ENCODE assay signal across 11 cellular contexts in genomic region chr1:173355281-173356031, GRCh38.
DNase-seq lines count a peak whose midpoint lies in the region; ATAC-seq, FAIRE-seq and TF ChIP-seq lines count a peak whose summit lies in the region.
"Had no signal": no experiment of that assay in that cellular context is flagged by ENCODE, and none has a peak within 500 bp of the region (broad histone marks: within the 10 kb centered on the region; RNA-seq: fewer than 3 reads in every experiment).

No MANE protein-coding gene starts in this region.

- H3K9me3 ChIP-seq in endothelial cell of umbilical vein (replicated peaks; ENCODE audit: control insufficient read depth, insufficient read depth, low read length) (no peaks in the 10 kb centered on the region), esophagus squamous epithelium (peaks cover 0 to 12% (median 11%) of the 10 kb centered on the region in 3 donors)

- CTCF ChIA-PET in endothelial cell of umbilical vein (lab: Charles Lee), result no interaction called here

- no peak for TF ChIP-seq POLR2A in endothelial cell of umbilical vein (IDR thresholded peaks at IDR 0.05; ENCODE audit: low read depth, low read length)
- TF ChIP-seq POLR2A in esophagus squamous epithelium (IDR thresholded peaks at IDR 0.05), result no peak

- dilution Hi-C loops in endothelial cell of umbilical vein (cut with MboI; ENCODE audit: extremely low pct_ligation_motif_present, low sequenced_read_pairs), result no loop called here

- 58 to 62% methylated on average over 5 of the region's 5 CpGs for WGBS in esophagus squamous epithelium, 2 donors

- in situ Hi-C loops in GM13977 (cut with MboI; ENCODE audit: low pct_unique_long_range_greater_than_20kb, low sequenced_read_pairs, unreplicated experiment), result loop anchor here (10.0 kb wide), 1 partner anchor 49 kb away; no protein-coding TSS in a partner anchor

- POLR2A ChIA-PET in endothelial cell of umbilical vein (lab: Charles Lee), result no interaction called here

- H3K9ac ChIP-seq in endothelial cell of umbilical vein (replicated peaks; ENCODE audit: extremely low read depth, insufficient read depth, low read length), result no peak overlapping the region

- no TSS peak for BruUV-seq in endothelial cell of umbilical vein (replicated peaks; lab: Mats Ljungman, UMichigan)

- H3K27ac ChIP-seq in endothelial cell of umbilical vein (ENCODE audit: insufficient read depth, low read depth, low read length) (no peak overlapping the region), esophagus squamous epithelium (no peak overlapping the region)

- no peak overlapping the region for H3K4me2 ChIP-seq in endothelial cell of umbilical vein (ENCODE audit: insufficient read depth, low read length)

- no peak overlapping the region for H3K27ac Mint-ChIP-seq in activated T-helper 1 cell treated with anti-CD3 and anti-CD28 coated beads, Interleukin-12 subunit alpha, Interleukin-12 subunit beta, Interleukin-2, Interleukin-4 antibody, amounts not matched to agents 30 ng/mL and 10 ng/mL and 1 ng/mL, durations not matched to agents 14 hours and 24 hours and 36 hours
- H3K27ac Mint-ChIP-seq: dendritic cell treated with granulocyte-macrophage colony-stimulating factor and Interleukin-4, amounts not matched to agents 40 ng/mL and 50 ng/mL, for 4 days had no signal

- H3K36me3 Mint-ChIP-seq in activated T-helper 1 cell treated with anti-CD3 and anti-CD28 coated beads, Interleukin-12 subunit alpha, Interleukin-12 subunit beta, Interleukin-2, Interleukin-4 antibody, amounts not matched to agents 30 ng/mL and 10 ng/mL and 1 ng/mL, durations not matched to agents 14 hours and 24 hours and 36 hours (ENCODE audit: low read depth), result no peaks in the 10 kb centered on the region

- H3K4me1 ChIP-seq in endothelial cell of umbilical vein (ENCODE audit: control insufficient read depth, extremely low read depth, insufficient read depth, low read length), result no peaks in the 10 kb centered on the region
- H3K4me1 ChIP-seq in esophagus squamous epithelium, result no peaks in the 10 kb centered on the region

- H3K4me3 Mint-ChIP-seq in activated T-helper 1 cell treated with anti-CD3 and anti-CD28 coated beads, Interleukin-12 subunit alpha, Interleukin-12 subunit beta, Interleukin-2, Interleukin-4 antibody, amounts not matched to agents 30 ng/mL and 10 ng/mL and 1 ng/mL, durations not matched to agents 14 hours and 24 hours and 36 hours, result no peak overlapping the region
- H3K4me3 Mint-ChIP-seq: dendritic cell treated with granulocyte-macrophage colony-stimulating factor and Interleukin-4, amounts not matched to agents 40 ng/mL and 50 ng/mL, for 4 days had no signal

- ATAC-seq in GM21381 (IDR thresholded peaks at IDR 0.05; ENCODE audit: unreplicated experiment) (peak; percentile 59), HG03439 (IDR thresholded peaks at IDR 0.05; ENCODE audit: unreplicated experiment) (peak; percentile 69)

- H2AFZ ChIP-seq in endothelial cell of umbilical vein (ENCODE audit: low read depth, low read length), result no peak overlapping the region

- H3K4me1 Mint-ChIP-seq in activated T-helper 1 cell treated with anti-CD3 and anti-CD28 coated beads, Interleukin-12 subunit alpha, Interleukin-12 subunit beta, Interleukin-2, Interleukin-4 antibody, amounts not matched to agents 30 ng/mL and 10 ng/mL and 1 ng/mL, durations not matched to agents 14 hours and 24 hours and 36 hours (ENCODE audit: low read depth), result peaks cover 12% of the 10 kb centered on the region

- H3K4me3 ChIP-seq in endothelial cell of umbilical vein (replicated peaks in 1 of 3; ENCODE audit: insufficient read depth in 1 of 3, low read depth in 1 of 3, low read length in 3 of 3) (no peak overlapping the region), foreskin fibroblast (ENCODE audit: low read depth in 1 of 2, low read length in 2 of 2) (no peak overlapping the region), esophagus squamous epithelium (no peak overlapping the region)

- intact Hi-C loops in endothelial cell of umbilical vein (cut with micrococcal nuclease) (no loop called here), esophagus squamous epithelium (cut with DNase I) (no loop called here)
- intact Hi-C loops in activated T-helper 1 cell treated with anti-CD3 and anti-CD28 coated beads, Interleukin-12 subunit alpha, Interleukin-12 subunit beta, Interleukin-2, Interleukin-4 antibody, amounts not matched to agents 30 ng/mL and 10 ng/mL and 1 ng/mL, durations not matched to agents 14 hours and 24 hours and 36 hours (cut with micrococcal nuclease), result no loop called here

- H3K36me3 ChIP-seq in endothelial cell of umbilical vein (ENCODE audit: control insufficient read depth in 2 of 2, extremely low read depth in 1 of 2, insufficient read depth in 2 of 2, low read length in 2 of 2), result no peaks in the 10 kb centered on the region
- no peaks in the 10 kb centered on the region for H3K36me3 ChIP-seq in esophagus squamous epithelium

- H3K9me1 ChIP-seq in endothelial cell of umbilical vein (replicated peaks; ENCODE audit: control insufficient read depth, extremely low read depth, insufficient read depth, low read length), result no peaks in the 10 kb centered on the region

- peak; percentile 24 for DNase-seq in GM13977 (ENCODE audit: low spot score)
- no peak for DNase-seq in endothelial cell of umbilical vein (ENCODE audit: low read depth, low spot score)
- no peak for DNase-seq in foreskin fibroblast
- DNase-seq in effector CD8-positive, alpha-beta T cell (lab: John Stamatoyannopoulos, UW), result no peak
- no peak for DNase-seq in esophagus squamous epithelium (lab: John Stamatoyannopoulos, UW)
- DNase-seq in activated T-helper 1 cell treated with anti-CD3 and anti-CD28 coated beads, Interleukin-12 subunit alpha, Interleukin-12 subunit beta, Interleukin-2, Interleukin-4 antibody, amounts not matched to agents 30 ng/mL and 10 ng/mL and 1 ng/mL, durations not matched to agents 14 hours and 24 hours and 36 hours (ENCODE audit: low spot score), result no peak
- DNase-seq: NCI-H1417, Right ventricle myocardium superior had no signal

- no peak for TF ChIP-seq CTCF in GM13977 (IDR thresholded peaks at IDR 0.05; ENCODE audit: extremely low read depth, insufficient read depth, missing control alignments)
- TF ChIP-seq CTCF in endothelial cell of umbilical vein (IDR thresholded peaks at IDR 0.05; ENCODE audit: extremely low read depth in 1 of 2, insufficient read depth in 1 of 2, low read depth in 1 of 2, low read length in 2 of 2), result no peak
- no peak for TF ChIP-seq CTCF in foreskin fibroblast (IDR thresholded peaks at IDR 0.05; ENCODE audit: low read depth, low read length)
- no peak for TF ChIP-seq CTCF in esophagus squamous epithelium (IDR thresholded peaks at IDR 0.05)

- H3K27me3 ChIP-seq in endothelial cell of umbilical vein (ENCODE audit: control insufficient read depth in 2 of 2, insufficient read depth in 2 of 2, low read length in 2 of 2), result no peaks in the 10 kb centered on the region
- no peaks in the 10 kb centered on the region for H3K27me3 ChIP-seq in esophagus squamous epithelium

- no peaks in the 10 kb centered on the region for H3K27me3 Mint-ChIP-seq in activated T-helper 1 cell treated with anti-CD3 and anti-CD28 coated beads, Interleukin-12 subunit alpha, Interleukin-12 subunit beta, Interleukin-2, Interleukin-4 antibody, amounts not matched to agents 30 ng/mL and 10 ng/mL and 1 ng/mL, durations not matched to agents 14 hours and 24 hours and 36 hours (ENCODE audit: insufficient read depth)
- H3K27me3 Mint-ChIP-seq: dendritic cell treated with granulocyte-macrophage colony-stimulating factor and Interleukin-4, amounts not matched to agents 40 ng/mL and 50 ng/mL, for 4 days had no signal

- H3K79me2 ChIP-seq in endothelial cell of umbilical vein (ENCODE audit: control insufficient read depth, insufficient read depth, low read length), result no peaks in the 10 kb centered on the region

- peak; percentile 21 for FAIRE-seq in endothelial cell of umbilical vein (lab: Jason Lieb, UNC)

- peaks cover 26% of the 10 kb centered on the region for H3K9me3 Mint-ChIP-seq in activated T-helper 1 cell treated with anti-CD3 and anti-CD28 coated beads, Interleukin-12 subunit alpha, Interleukin-12 subunit beta, Interleukin-2, Interleukin-4 antibody, amounts not matched to agents 30 ng/mL and 10 ng/mL and 1 ng/mL, durations not matched to agents 14 hours and 24 hours and 36 hours

- H4K20me1 ChIP-seq in endothelial cell of umbilical vein (replicated peaks; ENCODE audit: control insufficient read depth, extremely low read depth, insufficient read depth, low read length), result no peaks in the 10 kb centered on the region

TF ChIP-seq in endothelial cell of umbilical vein, 7 proteins besides CTCF, POLR2A, EP300 and RAD21:
- TF ChIP-seq MYC (IDR thresholded peaks at IDR 0.05; ENCODE audit: low read depth, low read length) (no peak), JUN (IDR thresholded peaks at IDR 0.05; ENCODE audit: borderline replicate concordance, insufficient read depth, insufficient read length, low read depth) (no peak), GATA2 (IDR thresholded peaks at IDR 0.05; ENCODE audit: insufficient read depth, insufficient read length, low read depth, low read length) (no peak), MAX (IDR thresholded peaks at IDR 0.05; ENCODE audit: insufficient read depth, insufficient read length) (no peak), FOS (IDR thresholded peaks at IDR 0.05; ENCODE audit: borderline replicate concordance, insufficient read depth, low read length) (no peak), EZH2 (IDR thresholded peaks at IDR 0.05; ENCODE audit: borderline replicate concordance, low read depth, low read length, severe bottlenecking) (no peak), POLR2AphosphoS5 (IDR thresholded peaks at IDR 0.05; ENCODE audit: insufficient read depth, low read depth, low read length) (no peak)
